ENCODE assay signal across 18 cellular contexts in the genomic region with DNA sequence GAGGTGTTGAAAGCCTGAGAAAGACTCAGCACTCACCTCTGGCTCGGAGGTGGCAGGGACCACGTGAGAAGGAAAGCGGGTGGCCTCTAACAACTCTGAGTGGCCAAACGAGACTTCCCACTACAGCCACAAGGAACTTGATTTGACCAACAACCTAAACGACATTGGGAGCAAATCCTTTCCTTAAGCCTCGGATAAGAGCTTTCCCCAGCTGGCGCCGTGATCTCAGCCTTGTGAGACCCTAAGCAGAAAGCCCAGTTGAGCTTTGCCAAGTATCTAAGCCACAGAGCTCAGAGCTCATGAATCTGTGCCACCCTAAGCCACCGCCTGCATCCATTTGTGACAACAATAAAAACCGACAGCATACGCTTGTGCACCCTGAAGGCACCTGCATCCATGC.
"Had no signal": no experiment of that assay in that cellular context is flagged by ENCODE, and none has a peak within 500 bp of the region (broad histone marks: within the 10 kb centered on the region; RNA-seq: fewer than 3 reads in every experiment).

No MANE protein-coding gene starts in this region.

- FAIRE-seq: islet of Langerhans, kidney had no signal

- DNase-seq: hippocampal formation; left colon; left lung; lower lobe of right lung; mammary epithelial cell; mesenchymal stem cell; nephron progenitor cell; occipital lobe; ovary; stimulated activated naive B cell treated with anti-CD40 and anti-IgM and Interleukin-4, amounts not matched to agents 10 μg/mL and 1 μg/mL and 100 μg/mL, for 72 hours; stimulated activated naive CD8-positive, alpha-beta T cell treated with anti-CD3 and anti-CD28 coated beads, Interleukin-15, Interleukin-2, amounts not matched to agents 100 U/mL and 50 U/mL, for 24 hours; stomach; testis; thyroid gland; transverse colon had no signal

- ATAC-seq: left colon; left lung; lower lobe of right lung; naive thymus-derived CD8-positive, alpha-beta T cell; stimulated activated naive B cell treated with anti-CD40 and anti-IgM and Interleukin-4, amounts not matched to agents 10 μg/mL and 1 μg/mL and 100 μg/mL, for 72 hours had no signal
